ENCODE assay signal across 22 cellular contexts in genomic region chr22:37083914-37084313, GRCh38. TPM values are rescaled to one million over a fixed set of nuclear protein-coding genes. Genes with fewer than 3 reads are reported as not detected.
DNase-seq lines count a peak whose midpoint lies in the region; ATAC-seq lines count a peak whose summit lies in the region.
"Had no signal": no experiment of that assay in that cellular context is flagged by ENCODE, and none has a peak within 500 bp of the region (broad histone marks: within the 10 kb centered on the region; RNA-seq: fewer than 3 reads in every experiment).

No MANE protein-coding gene starts in this region.

- H3K4me3 Mint-ChIP-seq in activated CD4-positive, alpha-beta T cell treated with anti-CD3 and anti-CD28 coated beads, Interleukin-2, amount 10 ng/mL, durations not matched to agents 24 days and 14 days: no peak overlapping the region
- H3K4me3 Mint-ChIP-seq in activated naive CD8-positive, alpha-beta T cell: no peak overlapping the region
- H3K4me3 Mint-ChIP-seq in activated naive CD8-positive, alpha-beta T cell treated with anti-CD3 and anti-CD28 coated beads, Interleukin-2, amount 50 U/mL, for 24 hours: no peak overlapping the region
- no peak overlapping the region for H3K4me3 Mint-ChIP-seq in activated CD8-positive, alpha-beta T cell treated with anti-CD3 and anti-CD28 coated beads, Interleukin-2, amount 10 ng/mL, durations not matched to agents 7 days and 5 days
- no peak overlapping the region for H3K4me3 Mint-ChIP-seq in natural killer cell treated with Interleukin-12 subunit alpha and Interleukin-12 subunit beta and Interleukin-15 and Interleukin-18, amount 100 ng/mL, for 72 hours
- H3K4me3 Mint-ChIP-seq: CD4-positive, alpha-beta T cell; IgD-negative memory B cell had no signal

- H3K27ac Mint-ChIP-seq in activated CD4-positive, alpha-beta T cell treated with anti-CD3 and anti-CD28 coated beads, Interleukin-2, amount 10 ng/mL, durations not matched to agents 24 days and 14 days: peak overlapping the region; percentile 98
- peak overlapping the region; percentile 77 for H3K27ac Mint-ChIP-seq in activated naive CD8-positive, alpha-beta T cell
- no peak overlapping the region for H3K27ac Mint-ChIP-seq in activated naive CD8-positive, alpha-beta T cell treated with anti-CD3 and anti-CD28 coated beads, Interleukin-2, amount 50 U/mL, for 24 hours
- H3K27ac Mint-ChIP-seq in activated CD8-positive, alpha-beta T cell treated with anti-CD3 and anti-CD28 coated beads, Interleukin-2, amount 10 ng/mL, durations not matched to agents 7 days and 5 days: peak overlapping the region; percentile 55
- H3K27ac Mint-ChIP-seq in natural killer cell treated with Interleukin-12 subunit alpha and Interleukin-12 subunit beta and Interleukin-15 and Interleukin-18, amount 100 ng/mL, for 72 hours: peak overlapping the region; percentile 98 to 100
- H3K27ac Mint-ChIP-seq: IgD-negative memory B cell had no signal

- intact Hi-C loops in activated CD4-positive, alpha-beta T cell treated with anti-CD3 and anti-CD28 coated beads, Interleukin-2, amount 10 ng/mL, durations not matched to agents 24 days and 14 days (cut with micrococcal nuclease): no loop called here

- H3K36me3 Mint-ChIP-seq in activated CD4-positive, alpha-beta T cell treated with anti-CD3 and anti-CD28 coated beads, Interleukin-2, amount 10 ng/mL, durations not matched to agents 24 days and 14 days (ENCODE audit: low read depth): peaks cover 7% of the 10 kb centered on the region
- no peaks in the 10 kb centered on the region for H3K36me3 Mint-ChIP-seq in activated naive CD8-positive, alpha-beta T cell
- H3K36me3 Mint-ChIP-seq in activated naive CD8-positive, alpha-beta T cell treated with anti-CD3 and anti-CD28 coated beads, Interleukin-2, amount 50 U/mL, for 24 hours (ENCODE audit: low read depth): no peaks in the 10 kb centered on the region
- H3K36me3 Mint-ChIP-seq in activated CD8-positive, alpha-beta T cell treated with anti-CD3 and anti-CD28 coated beads, Interleukin-2, amount 10 ng/mL, durations not matched to agents 7 days and 5 days (ENCODE audit: low read depth): no peaks in the 10 kb centered on the region
- no peaks in the 10 kb centered on the region for H3K36me3 Mint-ChIP-seq in natural killer cell treated with Interleukin-12 subunit alpha and Interleukin-12 subunit beta and Interleukin-15 and Interleukin-18, amount 100 ng/mL, for 72 hours
- H3K36me3 Mint-ChIP-seq: IgD-negative memory B cell had no signal

- no peaks in the 10 kb centered on the region for H3K9me3 Mint-ChIP-seq in activated CD4-positive, alpha-beta T cell treated with anti-CD3 and anti-CD28 coated beads, Interleukin-2, amount 10 ng/mL, durations not matched to agents 24 days and 14 days
- H3K9me3 Mint-ChIP-seq in activated naive CD8-positive, alpha-beta T cell (ENCODE audit: low read depth): no peaks in the 10 kb centered on the region
- no peaks in the 10 kb centered on the region for H3K9me3 Mint-ChIP-seq in activated naive CD8-positive, alpha-beta T cell treated with anti-CD3 and anti-CD28 coated beads, Interleukin-2, amount 50 U/mL, for 24 hours
- no peaks in the 10 kb centered on the region for H3K9me3 Mint-ChIP-seq in activated CD8-positive, alpha-beta T cell treated with anti-CD3 and anti-CD28 coated beads, Interleukin-2, amount 10 ng/mL, durations not matched to agents 7 days and 5 days (ENCODE audit: insufficient read depth)
- no peaks in the 10 kb centered on the region for H3K9me3 Mint-ChIP-seq in natural killer cell treated with Interleukin-12 subunit alpha and Interleukin-12 subunit beta and Interleukin-15 and Interleukin-18, amount 100 ng/mL, for 72 hours
- H3K9me3 Mint-ChIP-seq: CD4-positive, alpha-beta T cell; IgD-negative memory B cell had no signal

- no peaks in the 10 kb centered on the region for H3K27me3 Mint-ChIP-seq in activated CD4-positive, alpha-beta T cell treated with anti-CD3 and anti-CD28 coated beads, Interleukin-2, amount 10 ng/mL, durations not matched to agents 24 days and 14 days
- H3K27me3 Mint-ChIP-seq in activated naive CD8-positive, alpha-beta T cell: no peaks in the 10 kb centered on the region
- no peaks in the 10 kb centered on the region for H3K27me3 Mint-ChIP-seq in activated naive CD8-positive, alpha-beta T cell treated with anti-CD3 and anti-CD28 coated beads, Interleukin-2, amount 50 U/mL, for 24 hours
- H3K27me3 Mint-ChIP-seq in activated CD8-positive, alpha-beta T cell treated with anti-CD3 and anti-CD28 coated beads, Interleukin-2, amount 10 ng/mL, durations not matched to agents 7 days and 5 days (ENCODE audit: low read depth): no peaks in the 10 kb centered on the region
- no peaks in the 10 kb centered on the region for H3K27me3 Mint-ChIP-seq in natural killer cell treated with Interleukin-12 subunit alpha and Interleukin-12 subunit beta and Interleukin-15 and Interleukin-18, amount 100 ng/mL, for 72 hours
- H3K27me3 Mint-ChIP-seq: CD4-positive, alpha-beta T cell had no signal

- DNase-seq in activated CD4-positive, alpha-beta T cell treated with anti-CD3 and anti-CD28 coated beads, Interleukin-2, amount 10 ng/mL, durations not matched to agents 24 days and 14 days: no peak
- no peak for DNase-seq in activated CD4-positive, alpha-beta T cell treated with anti-CD3 and anti-CD28 coated beads, Interleukin-2, amount 50 U/mL, for 1 hour
- DNase-seq in activated naive CD8-positive, alpha-beta T cell treated with anti-CD3 and anti-CD28 coated beads, Interleukin-2, amount 50 U/mL, for 24 hours: no peak
- DNase-seq in activated CD8-positive, alpha-beta T cell treated with anti-CD3 and anti-CD28 coated beads, Interleukin-2, amount 10 ng/mL, durations not matched to agents 7 days and 5 days: no peak
- DNase-seq in natural killer cell treated with Interleukin-12 subunit alpha and Interleukin-12 subunit beta and Interleukin-15 and Interleukin-18, amount 100 ng/mL, for 72 hours (ENCODE audit: low spot score): no peak
- DNase-seq in stimulated activated CD4-positive, alpha-beta T cell treated with anti-CD3 and anti-CD28 coated beads, Interleukin-1b, Interleukin-23, amount 100 ng/mL, for 48 hours: no peak
- DNase-seq in dedifferentiated amniotic fluid mesenchymal stem cell (ENCODE audit: extremely low spot score): no peak
- DNase-seq: CD4-positive, alpha-beta T cell; COR-L47; DMS53; MM.1S; NCI-H1417; NCI-H1694; NCI-H2029 treated with DMSO at 0.1 percent for 48 hours; NCI-H510A; NCI-H69; SHP77 had no signal

- POLR2A ChIA-PET in activated CD8-positive, alpha-beta T cell treated with anti-CD3 and anti-CD28 coated beads, Interleukin-2, amount 10 ng/mL, durations not matched to agents 7 days and 5 days (lab: Charles Lee): interaction anchor here (0.8 kb wide), 1 partner anchor 38 kb away, joined by 3 read pairs; no protein-coding TSS in a partner anchor

- no peak for ATAC-seq in activated naive CD8-positive, alpha-beta T cell treated with anti-CD3 and anti-CD28 coated beads, Interleukin-2, amount 50 U/mL, for 24 hours
- no peak for ATAC-seq in activated CD8-positive, alpha-beta T cell treated with anti-CD3 and anti-CD28 coated beads, Interleukin-2, amount 10 ng/mL, durations not matched to agents 7 days and 5 days
- no peak for ATAC-seq in natural killer cell treated with Interleukin-12 subunit alpha and Interleukin-12 subunit beta and Interleukin-15 and Interleukin-18, amount 100 ng/mL, for 72 hours
- ATAC-seq: Panc1 had no signal

- peaks cover 71% of the 10 kb centered on the region for H3K4me1 Mint-ChIP-seq in activated CD4-positive, alpha-beta T cell treated with anti-CD3 and anti-CD28 coated beads, Interleukin-2, amount 10 ng/mL, durations not matched to agents 24 days and 14 days
- peaks cover 30% of the 10 kb centered on the region for H3K4me1 Mint-ChIP-seq in activated naive CD8-positive, alpha-beta T cell (ENCODE audit: low read depth)
- peaks cover 55% of the 10 kb centered on the region for H3K4me1 Mint-ChIP-seq in activated naive CD8-positive, alpha-beta T cell treated with anti-CD3 and anti-CD28 coated beads, Interleukin-2, amount 50 U/mL, for 24 hours
- peaks cover 70% of the 10 kb centered on the region for H3K4me1 Mint-ChIP-seq in activated CD8-positive, alpha-beta T cell treated with anti-CD3 and anti-CD28 coated beads, Interleukin-2, amount 10 ng/mL, durations not matched to agents 7 days and 5 days (ENCODE audit: low read depth)
- H3K4me1 Mint-ChIP-seq in natural killer cell treated with Interleukin-12 subunit alpha and Interleukin-12 subunit beta and Interleukin-15 and Interleukin-18, amount 100 ng/mL, for 72 hours (ENCODE audit: low read depth in 2 of 2): peaks cover 45 to 48% of the 10 kb centered on the region in 2 donors

- CTCF ChIA-PET in activated CD8-positive, alpha-beta T cell treated with anti-CD3 and anti-CD28 coated beads, Interleukin-2, amount 10 ng/mL, durations not matched to agents 7 days and 5 days (lab: Charles Lee): no interaction called here

RNA-seq across cellular contexts. Expression of gene TMPRSS6, which starts 25.6 kb away (rescaled TPM):
- 6.8 and 7.1 TPM in 2 replicates for total RNA-seq in activated CD4-positive, alpha-beta T cell treated with anti-CD3 and anti-CD28 coated beads, Interleukin-2, amount 10 ng/mL, durations not matched to agents 24 days and 14 days
- total RNA-seq in activated CD8-positive, alpha-beta T cell treated with anti-CD3 and anti-CD28 coated beads, Interleukin-2, amount 10 ng/mL, durations not matched to agents 7 days and 5 days: 1 to 10 TPM; 1.1 TPM
- total RNA-seq in natural killer cell treated with Interleukin-12 subunit alpha and Interleukin-12 subunit beta and Interleukin-15 and Interleukin-18, amount 100 ng/mL, for 72 hours: 1 to 10 TPM; 1.8 to 1.9 TPM
- total RNA-seq: Daoy, G401 had no signal

RNA-seq across cellular contexts. Expression of gene KCTD17, which starts 32.4 kb away (rescaled TPM):
- total RNA-seq in activated CD4-positive, alpha-beta T cell treated with anti-CD3 and anti-CD28 coated beads, Interleukin-2, amount 10 ng/mL, durations not matched to agents 24 days and 14 days: 63.2 and 66.5 TPM in 2 replicates
- total RNA-seq in activated CD8-positive, alpha-beta T cell treated with anti-CD3 and anti-CD28 coated beads, Interleukin-2, amount 10 ng/mL, durations not matched to agents 7 days and 5 days: 10 to 100 TPM; 34.3 to 35.9 TPM
- 10 to 100 TPM; 30.5 to 43.8 TPM for total RNA-seq in natural killer cell treated with Interleukin-12 subunit alpha and Interleukin-12 subunit beta and Interleukin-15 and Interleukin-18, amount 100 ng/mL, for 72 hours
